In the genomic region with DNA sequence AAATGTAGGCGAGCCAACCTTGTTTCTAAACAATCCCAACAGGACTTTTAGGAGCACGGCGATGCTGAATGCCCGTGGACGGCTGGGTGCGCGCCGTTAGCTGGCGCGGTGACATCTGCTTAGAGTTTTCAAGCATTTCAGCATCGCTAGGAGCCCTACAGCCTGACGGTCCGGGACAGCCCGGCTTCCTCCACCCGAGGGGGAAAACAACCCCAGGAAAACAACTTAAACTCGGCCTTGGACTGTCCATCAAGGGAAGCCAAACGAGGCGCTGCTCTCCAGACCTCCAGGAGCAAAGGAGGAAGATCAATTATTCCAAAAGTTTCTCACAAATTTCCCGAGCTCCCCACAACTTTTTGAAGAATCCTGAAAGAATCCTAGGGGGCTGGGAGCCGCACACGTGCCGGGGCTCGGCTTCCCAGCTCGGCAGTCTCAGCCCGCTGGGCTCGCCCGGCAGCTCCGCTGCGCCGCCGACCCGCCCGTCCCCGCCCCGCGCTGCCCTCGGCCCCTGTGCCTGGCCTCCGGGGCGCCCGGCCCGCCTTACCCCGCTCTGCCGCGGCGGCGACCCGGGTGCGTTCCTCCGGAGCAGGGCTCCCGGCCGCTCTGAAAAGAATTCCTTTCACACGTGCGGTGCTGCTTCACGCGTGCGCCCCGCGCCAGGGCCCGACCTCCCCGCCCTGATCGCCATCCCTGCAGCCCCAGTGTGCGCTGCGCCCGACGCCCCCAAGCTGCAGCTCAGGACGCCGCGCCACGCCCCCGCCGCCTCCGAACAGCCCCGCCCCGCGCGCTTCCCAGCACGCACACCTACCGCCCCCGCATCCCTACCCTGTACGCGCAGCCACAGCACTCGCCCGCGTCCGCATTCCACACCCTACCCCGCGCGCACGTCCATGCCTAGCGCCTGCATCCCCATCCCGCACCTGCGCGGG, we compare ENCODE assay signal across 8 cellular contexts. TPM values are rescaled to one million over a fixed set of nuclear protein-coding genes. Genes with fewer than 3 reads are reported as not detected.
DNase-seq lines count a peak whose midpoint lies in the region; ATAC-seq and TF ChIP-seq lines count a peak whose summit lies in the region.

A gene (minus strand): TSS at position 707 of the 929 bp plus-strand sequence. CDS start 17,764 bp downstream, outside the sequence.

- intact Hi-C loops in ascending aorta (cut with DNase I) = loop anchor here (2.0 kb wide), 1 partner anchor 34 kb away; no protein-coding TSS in a partner anchor

- H3K4me2 ChIP-seq in SK-N-SH = peak within 1 kb of the TSS; percentile 43; the same call in 1 of the 2 replicates

- no peaks in the 10 kb centered on the region for H4K20me1 ChIP-seq in SK-N-SH (ENCODE audit: insufficient read depth)

- POLR2A ChIA-PET in SK-N-SH (lab: Yijun Ruan, JAX) = no interaction called here

- H3K9ac ChIP-seq in SK-N-SH = no peak within 1 kb of the TSS

- TF ChIP-seq CTCF in SK-N-SH (IDR thresholded peaks at IDR 0.05) (no peak), ascending aorta (IDR thresholded peaks at IDR 0.05) (no peak)

- DNase-seq in activated effector memory CD4-positive, alpha-beta T cell treated with anti-CD3 and anti-CD28 coated beads, Interleukin-2, amount 50 U/mL, for 16 hours = peak; percentile 84
- no peak for DNase-seq in activated effector memory CD4-positive, alpha-beta T cell treated with Interleukin-2 at 50 U/mL for 16 hours
- DNase-seq in SK-N-SH = peak; percentile 62
- DNase-seq in ascending aorta (ENCODE audit: low spot score in 2 of 2) = no peak
- peak; percentile 68 for DNase-seq in iPS-NIHi7 (ENCODE audit: extremely low spot score)
- peak in 2 of 3 donors; percentile 22 to 42 for DNase-seq in stimulated activated CD4-positive, alpha-beta T cell treated with anti-CD3 and anti-CD28 coated beads, TNF-alpha, amount 100 ng/mL, for 1 hour (ENCODE audit: low read depth in 3 of 3, low spot score in 1 of 3)
- DNase-seq in cerebellar cortex (ENCODE audit: low spot score) = no peak

- H3K4me1 ChIP-seq in SK-N-SH (ENCODE audit: control insufficient read depth in 1 of 2, insufficient read depth in 2 of 2, low read depth in 1 of 2, low read length in 1 of 2) (no peaks in the 10 kb centered on the region; a peak in 1 of 4 replicates), ascending aorta (peaks cover 3 to 4% of the 10 kb centered on the region in 2 donors)

- peak; percentile 63 for ATAC-seq in HG03064 (IDR thresholded peaks at IDR 0.05; ENCODE audit: low read depth, unreplicated experiment)

- H3F3A ChIP-seq in SK-N-SH (replicated peaks; ENCODE audit: insufficient read depth) = peaks cover 15% of the 10 kb centered on the region

- H3K79me2 ChIP-seq in SK-N-SH (ENCODE audit: insufficient read depth) = no peaks in the 10 kb centered on the region

- H3K36me3 ChIP-seq in SK-N-SH (replicated peaks in 1 of 2; ENCODE audit: control insufficient read depth in 1 of 2, insufficient read depth in 2 of 2, low read length in 1 of 2) (no peaks in the 10 kb centered on the region), ascending aorta (no peaks in the 10 kb centered on the region)

- H3K9me3 ChIP-seq in SK-N-SH (no peaks in the 10 kb centered on the region), ascending aorta (no peaks in the 10 kb centered on the region)

- no peaks in the 10 kb centered on the region for H3K9me2 ChIP-seq in SK-N-SH

- H2AFZ ChIP-seq in SK-N-SH (ENCODE audit: low read depth) = peak within 1 kb of the TSS; percentile 35; the same call in 1 of the 2 replicates

- H3K27ac ChIP-seq in SK-N-SH (ENCODE audit: low read depth in 2 of 2, low read length in 1 of 2) (no peak within 1 kb of the TSS), ascending aorta (no peak within 1 kb of the TSS)

- TF ChIP-seq EP300 in SK-N-SH (IDR thresholded peaks at IDR 0.05; ENCODE audit: borderline replicate concordance in 1 of 2, low read depth in 1 of 2, low read length in 1 of 2) = no peak

- H3K27me3 ChIP-seq in SK-N-SH (ENCODE audit: insufficient read depth) = peaks cover 84% of the 10 kb centered on the region
- H3K27me3 ChIP-seq in ascending aorta = peaks cover 33% of the 10 kb centered on the region

- 4% methylated on average over 25 of the region's 93 CpGs for WGBS in SK-N-SH (ENCODE audit: low lambda C conversion rate)

- CTCF ChIA-PET in SK-N-SH (lab: Yijun Ruan, JAX) = interaction anchor here (0.6 to 2.0 kb wide), 9 partner anchors 10 to 126 kb away, joined by 3 to 8 read pairs (median 4); no protein-coding TSS in a partner anchor

- no peak for TF ChIP-seq RAD21 in SK-N-SH (IDR thresholded peaks at IDR 0.05; ENCODE audit: low read length)

- H3K4me3 ChIP-seq in SK-N-SH (ENCODE audit: low read depth in 2 of 2, low read length in 1 of 2) = peak within 1 kb of the TSS in 1 of 2 experiments; percentile 16; a peak in 1 of 4 replicates
- H3K4me3 ChIP-seq in ascending aorta = peak within 1 kb of the TSS; percentile 34 to 63

TF ChIP-seq in SK-N-SH, 30 proteins besides CTCF, POLR2A, EP300 and RAD21:
- TF ChIP-seq MXI1 (IDR thresholded peaks at IDR 0.05; ENCODE audit: low read depth, low read length) = no peak

RNA-seq across cellular contexts. Expression of the gene that starts here (rescaled TPM):
- polyA plus RNA-seq in SK-N-SH (2012; rRNA removed) = not detected in 2 replicates
- polyA plus RNA-seq in SK-N-SH (2012; cell fraction: cytosol; rRNA removed) = not detected in 2 replicates
- polyA plus RNA-seq in SK-N-SH (2012; cell fraction: nucleus; rRNA removed) = not detected in 2 replicates
- total RNA-seq in ascending aorta = not detected

Comparison
In these comparisons a context has a peak if more than half of its experiments do, and no peak if none do; other contexts are left out.
1. DNase-seq: peak in activated effector memory CD4-positive, alpha-beta T cell treated with anti-CD3 and anti-CD28 coated beads, Interleukin-2, amount 50 U/mL, for 16 hours (single experiment), iPS-NIHi7 (single experiment) and stimulated activated CD4-positive, alpha-beta T cell treated with anti-CD3 and anti-CD28 coated beads, TNF-alpha, amount 100 ng/mL, for 1 hour (2 of 3); none in activated effector memory CD4-positive, alpha-beta T cell treated with Interleukin-2 at 50 U/mL for 16 hours (single experiment), ascending aorta (0 of 2) and cerebellar cortex (single experiment).
2. Peak in DNase-seq and H3K4me2 ChIP-seq in SK-N-SH; RNA of the gene not detected or under 1 TPM.